Comparison of ENCODE assay signal across 22 cellular contexts in the genomic region with DNA sequence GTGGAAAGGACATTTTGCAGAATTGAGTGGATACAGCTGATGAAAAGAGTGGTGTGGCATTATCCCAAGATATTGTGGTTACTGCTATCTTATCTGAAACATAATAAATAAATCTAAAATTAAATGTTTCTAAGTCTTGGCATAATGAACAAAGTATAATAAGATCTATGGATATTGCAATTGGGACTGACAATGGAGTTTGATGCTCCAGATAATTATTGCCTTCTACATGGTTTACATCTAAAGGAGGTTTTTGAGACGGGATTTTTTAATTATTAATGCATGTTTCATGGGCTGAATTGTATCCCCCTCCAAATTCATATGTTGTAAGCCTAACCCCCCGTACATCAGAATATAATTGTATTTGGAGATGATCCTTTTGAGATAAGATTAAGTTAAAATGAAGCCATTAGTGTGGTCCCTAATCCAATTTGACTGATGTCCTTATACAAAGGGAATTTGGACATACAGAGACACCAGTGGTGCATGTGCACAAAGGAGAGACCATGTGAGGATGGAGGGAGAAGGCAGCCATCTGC.
DNase-seq lines count a peak whose midpoint lies in the region; ATAC-seq, FAIRE-seq and TF ChIP-seq lines count a peak whose summit lies in the region.
"Had no signal": no experiment of that assay in that cellular context is flagged by ENCODE, and none has a peak within 500 bp of the region (broad histone marks: within the 10 kb centered on the region; RNA-seq: fewer than 3 reads in every experiment).

No MANE protein-coding gene starts in this region.

- TF ChIP-seq RAD21 in HepG2 (CRISPR knock-in tag; IDR thresholded peaks at IDR 0.05) = no peak

- FAIRE-seq in HepG2 (lab: Jason Lieb, UNC) = no peak
- FAIRE-seq: A549, GM12878, GM19239, H1, K562 had no signal

- no peak for DNase-seq in HepG2 (ENCODE audit: low spot score)
- no peak for DNase-seq in right lobe of liver
- DNase-seq in fibroblast of lung (ENCODE audit: low read depth in 2 of 2) = peak; percentile 19 to 38
- no peak for DNase-seq in suprapubic skin (ENCODE audit: low spot score in 2 of 2)
- DNase-seq in DMS79 treated with DMSO at 0.1 percent for 48 hours (lab: John Stamatoyannopoulos, UW) = no peak
- DNase-seq: AML-193; Calu3; CD4-positive, alpha-beta memory T cell; DND-41; EL; IMR-90 had no signal

- 0% methylated on average over 2 of the region's 2 CpGs for WGBS in HepG2 (ENCODE audit: low lambda C conversion rate)
- 29% methylated on average over 2 of the region's 2 CpGs for WGBS in right lobe of liver (ENCODE audit: insufficient coverage, low coverage, low lambda C conversion rate, missing lambda C conversion rate)
- 68% methylated on average over 2 of the region's 2 CpGs for WGBS in suprapubic skin

- no peak for TF ChIP-seq CTCF in HepG2 (CRISPR knock-in tag; IDR thresholded peaks at IDR 0.05)
- TF ChIP-seq CTCF in right lobe of liver (IDR thresholded peaks at IDR 0.05) = no peak
- no peak for TF ChIP-seq CTCF in fibroblast of lung (conservative IDR thresholded peaks at IDR 0.05 in 1 of 2, IDR thresholded peaks at IDR 0.05 in 1 of 2; ENCODE audit: low read depth in 1 of 2, low read length in 2 of 2)
- no peak for TF ChIP-seq CTCF in suprapubic skin (IDR thresholded peaks at IDR 0.05)

- no peaks in the 10 kb centered on the region for H3K79me2 ChIP-seq in HepG2 (ENCODE audit: insufficient read depth, low read length)
- no peaks in the 10 kb centered on the region for H3K79me2 ChIP-seq in fibroblast of lung (ENCODE audit: control insufficient read depth, insufficient read depth, low read length)

- TF ChIP-seq EP300 in HepG2 (IDR thresholded peaks at IDR 0.05; ENCODE audit: low read depth in 2 of 2, low read length in 2 of 2) = no peak
- no peak for TF ChIP-seq EP300 in HepG2 (CRISPR knock-in tag; IDR thresholded peaks at IDR 0.05; ENCODE audit: borderline replicate concordance)
- TF ChIP-seq EP300 in suprapubic skin (IDR thresholded peaks at IDR 0.05) = no peak

- in situ Hi-C loops in HepG2 (cut with HindIII; ENCODE audit: extremely low pct_ligation_motif_present, low pct_unique_long_range_greater_than_20kb) = no loop called here

- no peak overlapping the region for H3K27ac ChIP-seq in HepG2 (ENCODE audit: extremely low read length, insufficient read depth, low read length)
- no peak overlapping the region for H3K27ac ChIP-seq in right lobe of liver
- no peak overlapping the region for H3K27ac ChIP-seq in fibroblast of lung (ENCODE audit: insufficient read depth, low read length)
- H3K27ac ChIP-seq in suprapubic skin = no peak overlapping the region
- H3K27ac ChIP-seq: 22Rv1, A549, BLaER1, HL-60 had no signal

- ATAC-seq in HepG2 (no peak), right lobe of liver (no peak), SK-N-SH treated with all-trans-retinoic acid at 6 μM for 48 hours (no peak), HG02798 (IDR thresholded peaks at IDR 0.05; ENCODE audit: poor library complexity, unreplicated experiment) (no peak)
- ATAC-seq: A549, GM12878, K562 had no signal

- H3K4me2 ChIP-seq in HepG2 (ENCODE audit: low read depth, low read length) (no peak overlapping the region), fibroblast of lung (ENCODE audit: extremely low read depth, insufficient read depth, low read length) (no peak overlapping the region)
- H3K4me2 ChIP-seq: A549, BLaER1 had no signal

- H4K20me1 ChIP-seq in HepG2 (ENCODE audit: insufficient read depth, low read length) (no peaks in the 10 kb centered on the region), fibroblast of lung (ENCODE audit: control insufficient read depth, extremely low read depth, insufficient read depth, low read length) (no peaks in the 10 kb centered on the region)
- H4K20me1 ChIP-seq: BLaER1 had no signal

- intact Hi-C loops in HepG2 (cut with micrococcal nuclease; ENCODE audit: unreplicated experiment) (no loop called here), right lobe of liver (cut with DNase I) (no loop called here)

- H3K4me1 ChIP-seq in HepG2 (ENCODE audit: insufficient read depth, low read length) (no peaks in the 10 kb centered on the region), right lobe of liver (no peaks in the 10 kb centered on the region), fibroblast of lung (ENCODE audit: control insufficient read depth, extremely low read depth, insufficient read depth, low read length) (no peaks in the 10 kb centered on the region), suprapubic skin (no peaks in the 10 kb centered on the region)
- H3K4me1 ChIP-seq: A549, BLaER1, HAP-1 had no signal

- H3K9me3 ChIP-seq in HepG2 (ENCODE audit: low read length) (no peaks in the 10 kb centered on the region), right lobe of liver (no peaks in the 10 kb centered on the region), fibroblast of lung (ENCODE audit: control insufficient read depth, insufficient read depth, low read depth, low read length) (no peaks in the 10 kb centered on the region), suprapubic skin (no peaks in the 10 kb centered on the region)
- H3K9me3 ChIP-seq: A549, BLaER1, HAP-1 had no signal

- BruUV-seq in HepG2 (replicated peaks; lab: Mats Ljungman, UMichigan) = no TSS peak

- CTCF ChIA-PET in HepG2 (lab: Yijun Ruan, JAX; ENCODE audit: low intra/inter-chr PET ratio, low total read pairs) = no interaction called here

- TF ChIP-seq POLR2A in HepG2 (IDR thresholded peaks at IDR 0.05; ENCODE audit: insufficient read depth in 1 of 2, low read depth in 2 of 2, low read length in 2 of 2) = no peak
- TF ChIP-seq POLR2A in right lobe of liver (IDR thresholded peaks at IDR 0.05) = no peak
- TF ChIP-seq POLR2A in suprapubic skin (IDR thresholded peaks at IDR 0.05) = no peak

- H3K27me3 ChIP-seq in HepG2 (ENCODE audit: control insufficient read depth in 1 of 2, insufficient read depth in 2 of 2, low read length in 2 of 2) (no peaks in the 10 kb centered on the region), right lobe of liver (no peaks in the 10 kb centered on the region), fibroblast of lung (ENCODE audit: control insufficient read depth, insufficient read depth, low read length) (no peaks in the 10 kb centered on the region), suprapubic skin (no peaks in the 10 kb centered on the region)
- H3K27me3 ChIP-seq: BLaER1 had no signal

- POLR2A ChIA-PET in HepG2 (lab: Yijun Ruan, JAX) = no interaction called here

- no peak overlapping the region for H3K4me3 ChIP-seq in HepG2 (replicated peaks in 1 of 3; ENCODE audit: insufficient read depth in 1 of 3, low read depth in 2 of 3, low read length in 3 of 3)
- no peak overlapping the region for H3K4me3 ChIP-seq in right lobe of liver
- H3K4me3 ChIP-seq in fibroblast of lung (replicated peaks in 1 of 4; ENCODE audit: control extremely low read depth in 1 of 4, insufficient read depth in 1 of 4, low read depth in 3 of 4, low read length in 4 of 4) = no peak overlapping the region
- no peak overlapping the region for H3K4me3 ChIP-seq in suprapubic skin
- H3K4me3 ChIP-seq: A549, BLaER1, GM12878, HAP-1, K562 had no signal

- H2AFZ ChIP-seq in HepG2 (ENCODE audit: low read length) = no peak overlapping the region
- H2AFZ ChIP-seq in fibroblast of lung (ENCODE audit: low read length) = no peak overlapping the region

- H3K9ac ChIP-seq in HepG2 (ENCODE audit: insufficient read depth, low read depth, low read length) (no peak overlapping the region), fibroblast of lung (ENCODE audit: insufficient read depth, low read length) (no peak overlapping the region)
- H3K9ac ChIP-seq: BLaER1 had no signal

- no peaks in the 10 kb centered on the region for H3K36me3 ChIP-seq in HepG2 (replicated peaks in 1 of 2; ENCODE audit: control insufficient read depth in 1 of 2, insufficient read depth in 2 of 2, low read length in 2 of 2)
- no peaks in the 10 kb centered on the region for H3K36me3 ChIP-seq in right lobe of liver
- no peaks in the 10 kb centered on the region for H3K36me3 ChIP-seq in fibroblast of lung (ENCODE audit: control insufficient read depth, insufficient read depth, low read length)
- H3K36me3 ChIP-seq in suprapubic skin = no peaks in the 10 kb centered on the region
- H3K36me3 ChIP-seq: BLaER1, HAP-1 had no signal

TF ChIP-seq in HepG2, 621 proteins besides CTCF, POLR2A, EP300 and RAD21:
- TF ChIP-seq MNT (IDR thresholded peaks at IDR 0.05) = peak; percentile 38; the same call in 1 of the 2 replicates
- no peak for TF ChIP-seq HOXD1 (CRISPR knock-in tag; IDR thresholded peaks at IDR 0.05)

TF ChIP-seq in SK-N-SH treated with all-trans-retinoic acid at 6 μM for 48 hours, 23 proteins besides CTCF, POLR2A, EP300 and RAD21 (continues in another document):
- TF ChIP-seq, protein P1, sequence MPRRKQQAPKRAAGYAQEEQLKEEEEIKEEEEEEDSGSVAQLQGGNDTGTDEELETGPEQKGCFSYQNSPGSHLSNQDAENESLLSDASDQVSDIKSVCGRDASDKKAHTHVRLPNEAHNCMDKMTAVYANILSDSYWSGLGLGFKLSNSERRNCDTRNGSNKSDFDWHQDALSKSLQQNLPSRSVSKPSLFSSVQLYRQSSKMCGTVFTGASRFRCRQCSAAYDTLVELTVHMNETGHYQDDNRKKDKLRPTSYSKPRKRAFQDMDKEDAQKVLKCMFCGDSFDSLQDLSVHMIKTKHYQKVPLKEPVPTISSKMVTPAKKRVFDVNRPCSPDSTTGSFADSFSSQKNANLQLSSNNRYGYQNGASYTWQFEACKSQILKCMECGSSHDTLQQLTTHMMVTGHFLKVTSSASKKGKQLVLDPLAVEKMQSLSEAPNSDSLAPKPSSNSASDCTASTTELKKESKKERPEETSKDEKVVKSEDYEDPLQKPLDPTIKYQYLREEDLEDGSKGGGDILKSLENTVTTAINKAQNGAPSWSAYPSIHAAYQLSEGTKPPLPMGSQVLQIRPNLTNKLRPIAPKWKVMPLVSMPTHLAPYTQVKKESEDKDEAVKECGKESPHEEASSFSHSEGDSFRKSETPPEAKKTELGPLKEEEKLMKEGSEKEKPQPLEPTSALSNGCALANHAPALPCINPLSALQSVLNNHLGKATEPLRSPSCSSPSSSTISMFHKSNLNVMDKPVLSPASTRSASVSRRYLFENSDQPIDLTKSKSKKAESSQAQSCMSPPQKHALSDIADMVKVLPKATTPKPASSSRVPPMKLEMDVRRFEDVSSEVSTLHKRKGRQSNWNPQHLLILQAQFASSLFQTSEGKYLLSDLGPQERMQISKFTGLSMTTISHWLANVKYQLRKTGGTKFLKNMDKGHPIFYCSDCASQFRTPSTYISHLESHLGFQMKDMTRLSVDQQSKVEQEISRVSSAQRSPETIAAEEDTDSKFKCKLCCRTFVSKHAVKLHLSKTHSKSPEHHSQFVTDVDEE (CRISPR knock-in tag; IDR thresholded peaks at IDR 0.05) = no peak
- TF ChIP-seq ZC3H10 (CRISPR knock-in tag; IDR thresholded peaks at IDR 0.05) = no peak
- no peak for TF ChIP-seq ZNF565 (CRISPR knock-in tag; conservative IDR thresholded peaks at IDR 0.05; ENCODE audit: low read depth)
- no peak for TF ChIP-seq SNAI2 (CRISPR knock-in tag; IDR thresholded peaks at IDR 0.05)
- TF ChIP-seq ZFP3 (CRISPR knock-in tag; IDR thresholded peaks at IDR 0.05) = no peak
- no peak for TF ChIP-seq RARB (CRISPR knock-in tag; IDR thresholded peaks at IDR 0.05)
- no peak for TF ChIP-seq GLIS3 (CRISPR knock-in tag; IDR thresholded peaks at IDR 0.05)
- no peak for TF ChIP-seq ZNF8 (CRISPR knock-in tag; IDR thresholded peaks at IDR 0.05)
- TF ChIP-seq ISL1 (CRISPR knock-in tag; IDR thresholded peaks at IDR 0.05) = peak; percentile 63

Comparison
In these comparisons a context has a peak if more than half of its experiments do, and no peak if none do; other contexts are left out.
1. DNase-seq: peak in fibroblast of lung (2 of 2); none in HepG2 (single experiment), right lobe of liver (0 of 3), suprapubic skin (0 of 2) and DMS79 treated with DMSO at 0.1 percent for 48 hours (single experiment).